Comparison of ENCODE assay signal across 24 cellular contexts in genomic region chr10:48501806-48502771, GRCh38.
DNase-seq lines count a peak whose midpoint lies in the region; ATAC-seq and TF ChIP-seq lines count a peak whose summit lies in the region.
"Had no signal": no experiment of that assay in that cellular context is flagged by ENCODE, and none has a peak within 500 bp of the region (broad histone marks: within the 10 kb centered on the region; RNA-seq: fewer than 3 reads in every experiment).

No MANE protein-coding gene starts in this region.

- peaks cover 9% of the 10 kb centered on the region for H3K27me3 Mint-ChIP-seq in dendritic cell treated with granulocyte-macrophage colony-stimulating factor and Interleukin-4, amounts not matched to agents 40 ng/mL and 50 ng/mL, for 4 days
- no peaks in the 10 kb centered on the region for H3K27me3 Mint-ChIP-seq in osteocyte (ENCODE audit: unreplicated experiment)

- H3K14ac ChIP-seq in IMR-90 (replicated peaks; ENCODE audit: low read depth, low read length): peak overlapping the region; percentile 1; the same call in 1 of the 2 replicates

- 0 out of 2 replicates have a peak overlapping the region, but pooled peaks have one; percentile 6 for H3K9ac ChIP-seq in IMR-90 (ENCODE audit: low read depth, low read length)

- no peak for TF ChIP-seq RAD21 in IMR-90 (IDR thresholded peaks at IDR 0.05; ENCODE audit: low read length)

- H3K79me1 ChIP-seq in IMR-90 (ENCODE audit: low read depth in 1 of 2, low read length in 2 of 2): peaks cover 45 to 91% of the 10 kb centered on the region in 2 experiments

- no peaks in the 10 kb centered on the region for H3K9me3 ChIP-seq in IMR-90 (ENCODE audit: control insufficient read depth, insufficient read depth, low read length)
- H3K9me3 ChIP-seq: Caco-2, right lobe of liver, transverse colon had no signal

- TF ChIP-seq POLR2A in IMR-90 (IDR thresholded peaks at IDR 0.05; ENCODE audit: low read depth, low read length): no peak

- H3K27ac ChIP-seq in IMR-90 (ENCODE audit: insufficient read depth, low read length): no peak overlapping the region
- H3K27ac ChIP-seq: HL-60, right lobe of liver, transverse colon had no signal

- H3K4me3 ChIP-seq in GM12865 (ENCODE audit: low read depth, low read length) (no peak overlapping the region), IMR-90 (ENCODE audit: insufficient read depth, low read depth, low read length) (no peak overlapping the region)
- H3K4me3 ChIP-seq: right lobe of liver, transverse colon had no signal

- peaks cover 29% of the 10 kb centered on the region for H3K9me1 ChIP-seq in IMR-90 (ENCODE audit: insufficient read depth, low read length)

- no peak overlapping the region for H4K91ac ChIP-seq in IMR-90 (ENCODE audit: insufficient read depth, low read depth, low read length)

- intact Hi-C loops in IMR-90 (cut with micrococcal nuclease): no loop called here
- intact Hi-C loops in dendritic cell treated with granulocyte-macrophage colony-stimulating factor and Interleukin-4, amounts not matched to agents 40 ng/mL and 50 ng/mL, for 4 days (cut with micrococcal nuclease): no loop called here

- peak; percentile 22; the same call in 1 of the 2 replicates for ATAC-seq in IMR-90 (ENCODE audit: low read depth)
- ATAC-seq: stimulated activated naive CD8-positive, alpha-beta T cell treated with anti-CD3 and anti-CD28 coated beads, Interleukin-15, Interleukin-2, amounts not matched to agents 100 U/mL and 50 U/mL, for 24 hours had no signal

- in situ Hi-C loops in IMR-90 (cut with MboI; ENCODE audit: low sequenced_read_pairs): loop anchor here (25.0 kb wide), 2 partner anchors 140 to 290 kb away; no protein-coding TSS in a partner anchor

- no peak overlapping the region for H4K5ac ChIP-seq in IMR-90 (ENCODE audit: low read depth, low read length)

- no TSS peak for BruUV-seq in IMR-90 (replicated peaks; lab: Mats Ljungman, UMichigan)

- peak overlapping the region; percentile 14; the same call in 1 of the 2 replicates for H3K4me2 ChIP-seq in IMR-90 (ENCODE audit: low read depth, low read length)

- H2BK20ac ChIP-seq in IMR-90 (ENCODE audit: low read depth, low read length): no peak overlapping the region

- H2BK120ac ChIP-seq in IMR-90 (ENCODE audit: low read depth, low read length): no peak overlapping the region

- no peak overlapping the region for H3K4ac ChIP-seq in IMR-90 (ENCODE audit: low read depth, low read length)

- TF ChIP-seq CTCF in GM12865 (IDR thresholded peaks at IDR 0.05; ENCODE audit: insufficient read depth, low read depth, low read length, missing control alignments) (no peak), IMR-90 (conservative IDR thresholded peaks at IDR 0.05; ENCODE audit: low read depth, low read length) (no peak), osteocyte (IDR thresholded peaks at IDR 0.05) (no peak)

- WGBS in IMR-90 (ENCODE audit: extremely low coverage in 2 of 2, insufficient read length in 1 of 2), 2 experiments: 83 to 100% methylated on average over 1 to 3 of the region's 5 CpGs

- H3K9me3 Mint-ChIP-seq in dendritic cell treated with granulocyte-macrophage colony-stimulating factor and Interleukin-4, amounts not matched to agents 40 ng/mL and 50 ng/mL, for 4 days: no peaks in the 10 kb centered on the region
- H3K9me3 Mint-ChIP-seq in osteocyte (ENCODE audit: unreplicated experiment): no peaks in the 10 kb centered on the region
- H3K9me3 Mint-ChIP-seq: activated CD4-positive, alpha-beta T cell treated with anti-CD3 and anti-CD28 coated beads, Interleukin-2, amount 10 ng/mL, durations not matched to agents 24 days and 14 days had no signal

- no peak overlapping the region for H3K23ac ChIP-seq in IMR-90 (ENCODE audit: low read depth, low read length)

- peaks cover 11% of the 10 kb centered on the region for H3K36me3 Mint-ChIP-seq in dendritic cell treated with granulocyte-macrophage colony-stimulating factor and Interleukin-4, amounts not matched to agents 40 ng/mL and 50 ng/mL, for 4 days (ENCODE audit: low read depth)
- H3K36me3 Mint-ChIP-seq in osteocyte (ENCODE audit: unreplicated experiment): no peaks in the 10 kb centered on the region

- CTCF ChIA-PET in IMR-90 (lab: Yijun Ruan, JAX): interaction anchor here (1.1 kb wide), 1 partner anchor 14 kb away, joined by 7 read pairs; no protein-coding TSS in a partner anchor

- peaks cover 17% of the 10 kb centered on the region for H3K4me1 ChIP-seq in IMR-90 (ENCODE audit: control insufficient read depth, insufficient read depth, low read length)
- H3K4me1 ChIP-seq: Caco-2, right lobe of liver had no signal

- peaks cover 31% of the 10 kb centered on the region for H4K20me1 ChIP-seq in IMR-90 (ENCODE audit: insufficient read depth, low read length)

- DNase-seq in GM12865 (ENCODE audit: low read depth) (peak; percentile 10), IMR-90 (peak; percentile 40), osteocyte (ENCODE audit: extremely low spot score, unreplicated experiment) (peak; percentile 49), NAMALWA (ENCODE audit: low spot score) (no peak), COR-L47 (lab: John Stamatoyannopoulos, UW) (no peak)
- no peak for DNase-seq in stimulated activated CD4-positive, alpha-beta T cell treated with anti-CD3 and anti-CD28 coated beads, Interleukin-15, amount 100 ng/mL, for 24 hours
- DNase-seq: activated CD4-positive, alpha-beta T cell treated with anti-CD3 and anti-CD28 coated beads, Interleukin-2, amount 10 ng/mL, durations not matched to agents 24 days and 14 days; activated naive CD4-positive, alpha-beta T cell treated with Interleukin-2 at 50 U/mL for 16 hours; activated T-cell treated with anti-CD3 and anti-CD28 coated beads, Interleukin-2, amount 50 U/mL, for 1 hour; anterior cingulate cortex; central memory CD4-positive, alpha-beta T cell; effector CD8-positive, alpha-beta T cell; glutamatergic neuron; MM.1S; NCI-H187 treated with DMSO at 0.1 percent for 48 hours; NCI-H446 treated with DMSO at 0.1 percent for 48 hours; occipital lobe; Right ventricle myocardium superior; stimulated activated naive CD8-positive, alpha-beta T cell treated with anti-CD3 and anti-CD28 coated beads, Interleukin-15, Interleukin-2, amounts not matched to agents 100 U/mL and 50 U/mL, for 24 hours; transverse colon had no signal

- no peak overlapping the region for H2AK5ac ChIP-seq in IMR-90 (ENCODE audit: low read depth, low read length)

- peaks cover 93% of the 10 kb centered on the region for H3K4me1 Mint-ChIP-seq in dendritic cell treated with granulocyte-macrophage colony-stimulating factor and Interleukin-4, amounts not matched to agents 40 ng/mL and 50 ng/mL, for 4 days (ENCODE audit: low read depth)
- peaks cover 25% of the 10 kb centered on the region for H3K4me1 Mint-ChIP-seq in osteocyte (ENCODE audit: unreplicated experiment)
- H3K4me1 Mint-ChIP-seq: activated CD4-positive, alpha-beta T cell treated with anti-CD3 and anti-CD28 coated beads, Interleukin-2, amount 10 ng/mL, durations not matched to agents 24 days and 14 days had no signal

- dilution Hi-C loops in IMR-90 (cut with HindIII; ENCODE audit: low sequenced_read_pairs, unreplicated experiment): no loop called here

- no peak overlapping the region for H2AK9ac ChIP-seq in IMR-90 (replicated peaks; ENCODE audit: low read depth, low read length, poor library complexity)

- no peaks in the 10 kb centered on the region for H3K36me3 ChIP-seq in IMR-90 (ENCODE audit: control insufficient read depth, insufficient read depth, low read length)
- H3K36me3 ChIP-seq: right lobe of liver, transverse colon had no signal

- H2BK15ac ChIP-seq in IMR-90 (ENCODE audit: low read depth, low read length): no peak overlapping the region

- POLR2A ChIA-PET in IMR-90 (lab: Charles Lee; ENCODE audit: unreplicated experiment): no interaction called here

- H3K18ac ChIP-seq in IMR-90 (ENCODE audit: low read depth, low read length): no peak overlapping the region

- no peak overlapping the region for H3K4me3 Mint-ChIP-seq in dendritic cell treated with granulocyte-macrophage colony-stimulating factor and Interleukin-4, amounts not matched to agents 40 ng/mL and 50 ng/mL, for 4 days
- H3K4me3 Mint-ChIP-seq in osteocyte (ENCODE audit: unreplicated experiment): no peak overlapping the region
- H3K4me3 Mint-ChIP-seq: activated CD4-positive, alpha-beta T cell treated with anti-CD3 and anti-CD28 coated beads, Interleukin-2, amount 10 ng/mL, durations not matched to agents 24 days and 14 days had no signal

- no peak overlapping the region for H3K56ac ChIP-seq in IMR-90 (ENCODE audit: extremely low read depth, insufficient read depth, low read length)

- H2BK5ac ChIP-seq in IMR-90 (ENCODE audit: low read depth, low read length, poor library complexity, severe bottlenecking): no peak overlapping the region

- no peaks in the 10 kb centered on the region for H3K27me3 ChIP-seq in IMR-90 (ENCODE audit: control insufficient read depth, insufficient read depth, low read length)
- H3K27me3 ChIP-seq: right lobe of liver, transverse colon had no signal

- peak overlapping the region; percentile 77 for H3K27ac Mint-ChIP-seq in dendritic cell treated with granulocyte-macrophage colony-stimulating factor and Interleukin-4, amounts not matched to agents 40 ng/mL and 50 ng/mL, for 4 days
- H3K27ac Mint-ChIP-seq in osteocyte (ENCODE audit: unreplicated experiment): peak overlapping the region; percentile 28
- H3K27ac Mint-ChIP-seq: activated CD4-positive, alpha-beta T cell treated with anti-CD3 and anti-CD28 coated beads, Interleukin-2, amount 10 ng/mL, durations not matched to agents 24 days and 14 days had no signal

- no peak overlapping the region for H2AFZ ChIP-seq in IMR-90 (replicated peaks; ENCODE audit: low read length, poor library complexity)

- no peak overlapping the region; a peak in 1 of 4 replicates for H4K8ac ChIP-seq in IMR-90 (ENCODE audit: low read depth in 2 of 2, low read length in 2 of 2)

TF ChIP-seq in IMR-90, 13 proteins besides CTCF, POLR2A, EP300 and RAD21 (continues in another document):
- TF ChIP-seq NFE2L2 (IDR thresholded peaks at IDR 0.05; ENCODE audit: low read depth, low read length): no peak
- TF ChIP-seq FOS (IDR thresholded peaks at IDR 0.05; ENCODE audit: low read depth, low read length): no peak
- no peak for TF ChIP-seq USF2 (IDR thresholded peaks at IDR 0.05; ENCODE audit: low read depth, low read length)
- no peak for TF ChIP-seq CEBPB (IDR thresholded peaks at IDR 0.05; ENCODE audit: low read depth, low read length)
- TF ChIP-seq CHD1 (IDR thresholded peaks at IDR 0.05; ENCODE audit: low read depth, low read length): no peak
- TF ChIP-seq MAFK (IDR thresholded peaks at IDR 0.05; ENCODE audit: low read depth, low read length): no peak
- TF ChIP-seq MXI1 (IDR thresholded peaks at IDR 0.05; ENCODE audit: borderline replicate concordance, low read depth, low read length): no peak

Comparison
In these comparisons a context has a peak if more than half of its experiments do, and no peak if none do; other contexts are left out.
1. DNase-seq: peak in GM12865 (single experiment), IMR-90 (single experiment) and osteocyte (single experiment); none in stimulated activated CD4-positive, alpha-beta T cell treated with anti-CD3 and anti-CD28 coated beads, Interleukin-15, amount 100 ng/mL, for 24 hours (single experiment), NAMALWA (single experiment) and COR-L47 (single experiment).